Comparison of ENCODE assay signal across 2 cellular contexts in the genomic region with DNA sequence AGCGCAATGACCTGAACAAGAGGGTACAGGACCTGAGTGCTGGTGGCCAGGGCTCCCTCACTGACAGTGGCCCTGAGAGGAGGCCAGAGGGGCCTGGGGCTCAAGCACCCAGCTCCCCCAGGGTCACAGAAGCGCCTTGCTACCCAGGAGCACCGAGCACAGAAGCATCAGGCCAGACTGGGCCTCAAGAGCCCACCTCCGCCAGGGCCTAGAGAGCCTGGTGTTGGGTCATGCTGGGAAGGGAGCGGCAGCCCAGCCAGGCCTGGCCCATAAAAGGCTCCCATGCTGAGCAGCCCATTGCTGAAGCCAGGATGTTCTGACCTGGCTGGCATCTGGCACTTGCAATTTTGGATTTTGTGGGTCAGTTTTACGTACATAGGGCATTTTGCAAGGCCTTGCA.
TF ChIP-seq lines count a peak whose summit lies in the region.

No MANE protein-coding gene starts in this region.

TF ChIP-seq in HEK293, 187 proteins besides CTCF, POLR2A, EP300 and RAD21:
- TF ChIP-seq, protein P1, sequence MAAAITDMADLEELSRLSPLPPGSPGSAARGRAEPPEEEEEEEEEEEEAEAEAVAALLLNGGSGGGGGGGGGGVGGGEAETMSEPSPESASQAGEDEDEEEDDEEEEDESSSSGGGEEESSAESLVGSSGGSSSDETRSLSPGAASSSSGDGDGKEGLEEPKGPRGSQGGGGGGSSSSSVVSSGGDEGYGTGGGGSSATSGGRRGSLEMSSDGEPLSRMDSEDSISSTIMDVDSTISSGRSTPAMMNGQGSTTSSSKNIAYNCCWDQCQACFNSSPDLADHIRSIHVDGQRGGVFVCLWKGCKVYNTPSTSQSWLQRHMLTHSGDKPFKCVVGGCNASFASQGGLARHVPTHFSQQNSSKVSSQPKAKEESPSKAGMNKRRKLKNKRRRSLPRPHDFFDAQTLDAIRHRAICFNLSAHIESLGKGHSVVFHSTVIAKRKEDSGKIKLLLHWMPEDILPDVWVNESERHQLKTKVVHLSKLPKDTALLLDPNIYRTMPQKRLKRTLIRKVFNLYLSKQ (tag by site-specific recombination; IDR thresholded peaks at IDR 0.05; ENCODE audit: borderline replicate concordance), result no peak
- no peak for TF ChIP-seq ZNF350 (tag by site-specific recombination; IDR thresholded peaks at IDR 0.05)
- TF ChIP-seq EGR2 (tag by site-specific recombination; IDR thresholded peaks at IDR 0.05; ENCODE audit: low read depth), result no peak
- TF ChIP-seq ZNF664 (tag by site-specific recombination; IDR thresholded peaks at IDR 0.05), result no peak
- no peak for TF ChIP-seq FEZF1 (tag by site-specific recombination; IDR thresholded peaks at IDR 0.05)
- peak; percentile 90 for TF ChIP-seq ZIC2 (tag by site-specific recombination; IDR thresholded peaks at IDR 0.05)
TF ChIP-seq in HEK293: peak in this region for 1.

TF ChIP-seq in K562, 482 proteins besides CTCF, POLR2A, EP300 and RAD21:
- TF ChIP-seq ZNF324 (CRISPR knock-in tag; IDR thresholded peaks at IDR 0.05), result no peak
- peak; percentile 74 for TF ChIP-seq POLR2G (IDR thresholded peaks at IDR 0.05; ENCODE audit: low read depth, low read length)
- peak; percentile 63 for TF ChIP-seq RBFOX2 (IDR thresholded peaks at IDR 0.05; ENCODE audit: low read depth, low read length)
TF ChIP-seq in K562: peak in this region for 2.
